In the genomic region with DNA sequence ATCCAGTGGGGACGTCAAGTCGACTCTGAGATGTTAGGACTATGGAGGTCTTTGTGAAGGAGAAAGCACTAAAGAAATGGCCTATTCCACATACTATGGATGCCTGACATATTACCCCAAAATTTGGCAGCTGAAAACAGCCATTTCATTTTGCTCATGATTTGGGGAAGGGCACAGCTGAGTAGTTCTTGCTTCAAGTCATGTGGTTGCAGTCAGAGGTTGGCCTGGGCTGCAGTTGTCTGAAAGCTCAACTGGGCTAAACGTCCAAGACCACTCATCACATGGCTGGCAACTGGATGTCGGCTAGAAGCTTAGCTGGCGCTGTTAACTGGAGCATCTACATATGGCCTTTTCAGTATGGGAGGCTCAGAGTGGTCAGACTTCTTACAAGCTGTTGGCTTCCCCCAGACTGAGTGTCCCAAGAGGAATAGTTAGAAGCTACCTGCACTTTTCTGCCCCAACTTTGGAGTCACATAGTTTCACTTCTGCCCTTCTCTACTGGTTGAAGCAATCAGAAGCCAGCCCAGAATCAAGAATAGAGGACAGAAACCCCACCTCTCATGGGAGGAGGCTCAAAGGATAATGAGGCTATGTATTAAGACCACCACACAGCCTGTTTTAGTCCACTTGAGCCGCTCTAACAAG, we compare ENCODE assay signal across 20 cellular contexts.
"Had no signal": no experiment of that assay in that cellular context is flagged by ENCODE, and none has a peak within 500 bp of the region (broad histone marks: within the 10 kb centered on the region; RNA-seq: fewer than 3 reads in every experiment).

No MANE protein-coding gene starts in this region.

- H3K27me3 Mint-ChIP-seq: activated CD4-positive, alpha-beta T cell treated with anti-CD3 and anti-CD28 coated beads, Interleukin-2, amount 10 ng/mL, durations not matched to agents 7 days and 5 days; activated naive CD8-positive, alpha-beta T cell treated with anti-CD3 and anti-CD28 coated beads, Interleukin-2, amount 50 U/mL, for 24 hours had no signal

- H3K36me3 Mint-ChIP-seq: WTC11 had no signal

- H3K4me3 Mint-ChIP-seq: activated CD4-positive, alpha-beta T cell treated with anti-CD3 and anti-CD28 coated beads, Interleukin-2, amount 10 ng/mL, durations not matched to agents 7 days and 5 days; activated naive CD4-positive, alpha-beta T cell treated with anti-CD3 and anti-CD28 coated beads for 36 hours; activated naive CD8-positive, alpha-beta T cell treated with anti-CD3 and anti-CD28 coated beads, Interleukin-2, amount 50 U/mL, for 24 hours; nephron; T-helper 17 cell; WTC11 had no signal

- H3K9me3 Mint-ChIP-seq: activated CD4-positive, alpha-beta T cell treated with anti-CD3 and anti-CD28 coated beads, Interleukin-2, amount 10 ng/mL, durations not matched to agents 7 days and 5 days; activated naive CD4-positive, alpha-beta T cell treated with anti-CD3 and anti-CD28 coated beads for 36 hours; activated naive CD8-positive, alpha-beta T cell treated with anti-CD3 and anti-CD28 coated beads, Interleukin-2, amount 50 U/mL, for 24 hours; WTC11 had no signal

- ATAC-seq: activated naive CD8-positive, alpha-beta T cell treated with anti-CD3 and anti-CD28 coated beads, Interleukin-2, amount 50 U/mL, for 24 hours; stimulated activated naive CD8-positive, alpha-beta T cell treated with anti-CD3 and anti-CD28 coated beads, Interleukin-15, Interleukin-2, amounts not matched to agents 100 U/mL and 50 U/mL, for 24 hours; T-helper 17 cell; WTC11 had no signal

- H3K27ac Mint-ChIP-seq: activated CD4-positive, alpha-beta T cell treated with anti-CD3 and anti-CD28 coated beads, Interleukin-2, amount 10 ng/mL, durations not matched to agents 7 days and 5 days; activated naive CD4-positive, alpha-beta T cell treated with anti-CD3 and anti-CD28 coated beads for 36 hours; activated naive CD8-positive, alpha-beta T cell treated with anti-CD3 and anti-CD28 coated beads, Interleukin-2, amount 50 U/mL, for 24 hours; nephron; T-helper 17 cell; WTC11 had no signal

- DNase-seq: activated CD4-positive, alpha-beta T cell treated with anti-CD3 and anti-CD28 coated beads, Interleukin-2, amount 10 ng/mL, durations not matched to agents 7 days and 5 days; activated naive CD4-positive, alpha-beta T cell treated with anti-CD3 and anti-CD28 coated beads for 36 hours; activated naive CD8-positive, alpha-beta T cell treated with anti-CD3 and anti-CD28 coated beads, Interleukin-2, amount 50 U/mL, for 24 hours; aorta; effector CD8-positive, alpha-beta T cell; esophagus squamous epithelium; foreskin fibroblast; glutamatergic neuron; hypothalamus; kidney; left ventricle myocardium inferior; nucleus accumbens; posterior cingulate gyrus; retina; stimulated activated CD4-positive, alpha-beta T cell treated with anti-CD3 and anti-CD28 coated beads, Interleukin-2, amount 100 ng/mL, for 48 hours; stimulated activated naive CD8-positive, alpha-beta T cell treated with anti-CD3 and anti-CD28 coated beads, Interleukin-15, Interleukin-2, amounts not matched to agents 100 U/mL and 50 U/mL, for 24 hours; T-helper 17 cell; trophoblast cell had no signal

- H3K4me1 Mint-ChIP-seq: activated CD4-positive, alpha-beta T cell treated with anti-CD3 and anti-CD28 coated beads, Interleukin-2, amount 10 ng/mL, durations not matched to agents 7 days and 5 days; activated naive CD8-positive, alpha-beta T cell treated with anti-CD3 and anti-CD28 coated beads, Interleukin-2, amount 50 U/mL, for 24 hours had no signal
